ENCODE assay signal across 8 cellular contexts in genomic region chr21:36104306-36105300, GRCh38. TPM values are rescaled to one million over a fixed set of nuclear protein-coding genes. Genes with fewer than 3 reads are reported as not detected.
DNase-seq lines count a peak whose midpoint lies in the region; ATAC-seq, FAIRE-seq and TF ChIP-seq lines count a peak whose summit lies in the region.

No MANE protein-coding gene starts in this region.

- peak overlapping the region; percentile 9; the same call in 1 of the 2 replicates for H3K4me2 ChIP-seq in GM12878 (ENCODE audit: control insufficient read depth, insufficient read depth)

- SMC1A ChIA-PET in GM12878 (lab: Charles Lee; ENCODE audit: uncharacterized antibody, unreplicated experiment) = interaction anchor here (0.6 to 1.5 kb wide), 3 partner anchors 11 to 57 kb away, joined by 3 to 6 read pairs (median 3); no protein-coding TSS in a partner anchor

- H3K4me3 ChIP-seq in GM06990 (replicated peaks; ENCODE audit: low read depth, low read length) (no peak overlapping the region), GM12878 (no peak overlapping the region)

- CTCF ChIA-PET in GM12878 (lab: Yijun Ruan, JAX) = interaction anchor here (0.7 to 2.2 kb wide), 6 partner anchors 8 to 46 kb away, joined by 3 to 11 read pairs (median 5); partner anchors contain the start of gene SETD4

- peaks cover 4% of the 10 kb centered on the region; the same call in 1 of the 2 replicates for H3K4me1 ChIP-seq in GM12878 (ENCODE audit: control insufficient read depth, insufficient read depth, low read length)

- no peak for TF ChIP-seq EP300 in GM12878 (IDR thresholded peaks at IDR 0.05; ENCODE audit: borderline replicate concordance in 1 of 2, control insufficient read depth in 1 of 2, low read depth in 2 of 2, low read length in 2 of 2)

- no peak overlapping the region for H3K9ac ChIP-seq in GM12878 (ENCODE audit: control insufficient read depth, insufficient read depth, low read length)

- in situ Hi-C loops in GM12878 (cut with MboI) = no loop called here

- H3K27me3 ChIP-seq in GM06990 (replicated peaks; ENCODE audit: control insufficient read depth, insufficient read depth, low read length) (no peaks in the 10 kb centered on the region; the same call in 1 of the 2 replicates), GM12878 (replicated peaks in 1 of 2; ENCODE audit: control insufficient read depth in 2 of 2, insufficient read depth in 2 of 2, low read length in 1 of 2) (peaks cover 0 to 5% of the 10 kb centered on the region in 2 experiments; a peak in 2 of 4 replicates)

- TF ChIP-seq CTCF in GM06990 (IDR thresholded peaks at IDR 0.05; ENCODE audit: insufficient read depth, low read length, poor library complexity, severe bottlenecking) = peak; percentile 54
- TF ChIP-seq CTCF in GM12878 (IDR thresholded peaks at IDR 0.05 in 2 of 3, conservative IDR thresholded peaks at IDR 0.05 in 1 of 3; ENCODE audit: control insufficient read depth in 2 of 3, extremely low read depth in 1 of 3, insufficient read depth in 1 of 3, low read depth in 3 of 3, low read length in 3 of 3) = peak; percentile 29 to 52 (median 46)

- 47% methylated on average over 25 of the region's 29 CpGs for WGBS in GM12878 (ENCODE audit: insufficient coverage, insufficient replicate concordance, low lambda C conversion rate, missing lambda C conversion rate)

- peaks cover 4% of the 10 kb centered on the region for H3K36me3 Mint-ChIP-seq in T-helper 17 cell (ENCODE audit: low read depth)

- H3K27me3 Mint-ChIP-seq in T-helper 17 cell = peaks cover 60% of the 10 kb centered on the region

- H3K27ac ChIP-seq in GM12878 (ENCODE audit: control insufficient read depth, insufficient read depth) = no peak overlapping the region

- BruUV-seq in GM12878 (replicated peaks; lab: Mats Ljungman, UMichigan) = no TSS peak

- H3K27ac Mint-ChIP-seq in T-helper 17 cell = no peak overlapping the region

- DNase-seq in GM06990 (ENCODE audit: extremely low read depth, insufficient read length) = no peak
- DNase-seq in T-helper 17 cell = peak in 1 of 3 donors; percentile 27
- no peak for DNase-seq in GM12878 (ENCODE audit: low read depth, low spot score)
- peak; percentile 40 for DNase-seq in iPS-NIHi7 (ENCODE audit: extremely low spot score)
- peak; percentile 73 for DNase-seq in stimulated activated CD4-positive, alpha-beta T cell treated with anti-CD3 and anti-CD28 coated beads, Interleukin-15, amount 100 ng/mL, for 24 hours
- no peak for DNase-seq in NCI-H2227 treated with DMSO at 0.1 percent for 48 hours (lab: John Stamatoyannopoulos, UW)
- DNase-seq in GDM1 (lab: John Stamatoyannopoulos, UW) = no peak

- RAD21 ChIA-PET in GM12878 (lab: Charles Lee; ENCODE audit: unreplicated experiment) = interaction anchor here (1.0 kb wide), 1 partner anchor 44 kb away, joined by 3 read pairs; the partner anchor contains the start of gene SETD4

- no peak overlapping the region for H3K4me3 Mint-ChIP-seq in T-helper 17 cell

- POLR2A ChIA-PET in GM12878 (lab: Charles Lee) = no interaction called here

- no peak overlapping the region for H2AFZ ChIP-seq in GM12878 (ENCODE audit: control insufficient read depth, low read depth, low read length)

- no peak for TF ChIP-seq POLR2A in GM12878 (IDR thresholded peaks at IDR 0.05; ENCODE audit: low read depth, low read length)

- H3K36me3 ChIP-seq in GM06990 (ENCODE audit: control insufficient read depth, insufficient read depth, low read length) (no peaks in the 10 kb centered on the region), GM12878 (ENCODE audit: control insufficient read depth in 2 of 2, insufficient read depth in 2 of 2, low read length in 1 of 2) (no peaks in the 10 kb centered on the region)

- peak; percentile 63 for TF ChIP-seq RAD21 in GM12878 (IDR thresholded peaks at IDR 0.05; ENCODE audit: insufficient read depth, low read depth, low read length)

- H3K9me3 ChIP-seq in T-helper 17 cell (ENCODE audit: control insufficient read depth, low read length, poor library complexity, severe bottlenecking) (no peaks in the 10 kb centered on the region), GM12878 (replicated peaks; ENCODE audit: control insufficient read depth, insufficient read depth, low read length) (no peaks in the 10 kb centered on the region)

- peak; percentile 50 for ATAC-seq in T-helper 17 cell
- ATAC-seq in GM12878 = peak; percentile 61
- no peak for ATAC-seq in HG03432 (IDR thresholded peaks at IDR 0.05; ENCODE audit: unreplicated experiment)

- FAIRE-seq in GM12878 (lab: Jason Lieb, UNC) = no peak

- H3K4me1 Mint-ChIP-seq in T-helper 17 cell = peaks cover 8% of the 10 kb centered on the region

- no peaks in the 10 kb centered on the region for H4K20me1 ChIP-seq in GM12878 (ENCODE audit: control insufficient read depth, insufficient read depth)

- intact Hi-C loops in GM12878 (cut with micrococcal nuclease; ENCODE audit: unreplicated experiment) = no loop called here

- no peaks in the 10 kb centered on the region for H3K79me2 ChIP-seq in GM12878 (ENCODE audit: control insufficient read depth, insufficient read depth, low read length)

RNA-seq across cellular contexts. Expression of gene CBR3, which starts 30.3 kb away (rescaled TPM):
- total RNA-seq in T-helper 17 cell = 1 to 10 TPM; 2.2 to 3.1 TPM
- 0.35 and 0.61 TPM in 2 replicates for total RNA-seq in GM12878 (2013; cell fraction: nucleolus; rRNA removed)
- 8.9 and 9.1 TPM in 2 replicates for total RNA-seq in GM12878 (2014; rRNA removed)
- 9.2 and 10.5 TPM in 2 replicates for total RNA-seq in GM12878 (2014; rRNA removed; fragmentation: Illumina TruSeq; extraction: Trizol)
- 14.1 and 15.2 TPM in 2 replicates for total RNA-seq in GM12878 (2021)
- polyA plus RNA-seq in GM12878 (2011; ENCODE audit: low read depth) = 0.93 TPM
- 0.48 and 0.72 TPM in 2 replicates for polyA plus RNA-seq in GM12878 (2011; rRNA removed)
- 0.46 and 0.57 TPM in 2 replicates for polyA plus RNA-seq in GM12878 (2011; cell fraction: cytosol; rRNA removed)
- 0.19 and 0.28 TPM in 2 replicates for polyA plus RNA-seq in GM12878 (2011; cell fraction: nucleus; rRNA removed)
- 0.60 and 0.80 TPM in 2 replicates for polyA plus RNA-seq in GM12878 (2012)
- polyA plus RNA-seq in GM12878 (2014; fragmentation: Illumina TruSeq; extraction: Trizol) = 6.6 and 7.5 TPM in 2 replicates
- 10 to 100 TPM in 1 of 2 experiments, 1 to 10 TPM in 1; 4.4 to 11.9 TPM for polyA plus RNA-seq in GM12878 (2014; fragmentation: Nextera tagmentation; extraction: Ambion mirVana)
- polyA plus RNA-seq in GM12878 (2014; rRNA removed) = 13.7 and 17.2 TPM in 2 replicates
- 10 to 100 TPM; 16.2 to 16.4 TPM for polyA plus RNA-seq in GM12878 (2016; fragmentation: Nextera tagmentation; extraction: Ambion mirVana)
- polyA minus RNA-seq in GM12878 (2011; rRNA and poly(A)+ RNA removed) = 0.22 and 0.46 TPM in 2 replicates
- polyA minus RNA-seq in GM12878 (2011; cell fraction: cytosol; rRNA and poly(A)+ RNA removed) = not detected in 2 replicates
- 0.36 TPM in 1 of 2 replicates, not detected in the other for polyA minus RNA-seq in GM12878 (2011; cell fraction: nucleus; rRNA and poly(A)+ RNA removed)

RNA-seq across cellular contexts. Expression of gene CBR1, which starts 34.8 kb away (rescaled TPM):
- 1 to 10 TPM; 4.2 to 6.3 TPM for total RNA-seq in T-helper 17 cell
- 5.4 and 10.0 TPM in 2 replicates for total RNA-seq in GM12878 (2013; cell fraction: nucleolus; rRNA removed)
- total RNA-seq in GM12878 (2014; rRNA removed) = 103 and 116 TPM in 2 replicates
- 46.8 and 47.6 TPM in 2 replicates for total RNA-seq in GM12878 (2014; rRNA removed; fragmentation: Illumina TruSeq; extraction: Trizol)
- 66.6 and 68.0 TPM in 2 replicates for total RNA-seq in GM12878 (2021)
- 16.0 TPM for polyA plus RNA-seq in GM12878 (2011; ENCODE audit: low read depth)
- 18.5 and 21.5 TPM in 2 replicates for polyA plus RNA-seq in GM12878 (2011; rRNA removed)
- 38.3 and 60.3 TPM in 2 replicates for polyA plus RNA-seq in GM12878 (2011; cell fraction: cytosol; rRNA removed)
- polyA plus RNA-seq in GM12878 (2011; cell fraction: nucleus; rRNA removed) = 24.5 and 34.7 TPM in 2 replicates
- 22.8 and 25.9 TPM in 2 replicates for polyA plus RNA-seq in GM12878 (2012)
- polyA plus RNA-seq in GM12878 (2014; fragmentation: Illumina TruSeq; extraction: Trizol) = 26.9 and 37.3 TPM in 2 replicates
- polyA plus RNA-seq in GM12878 (2014; fragmentation: Nextera tagmentation; extraction: Ambion mirVana) = 10 to 100 TPM; 16.9 to 42.2 TPM
- polyA plus RNA-seq in GM12878 (2014; rRNA removed) = 138 and 139 TPM in 2 replicates
- 100 to 1,000 TPM; 119 to 126 TPM for polyA plus RNA-seq in GM12878 (2016; fragmentation: Nextera tagmentation; extraction: Ambion mirVana)
- polyA minus RNA-seq in GM12878 (2011; rRNA and poly(A)+ RNA removed) = 8.2 and 14.3 TPM in 2 replicates
- polyA minus RNA-seq in GM12878 (2011; cell fraction: cytosol; rRNA and poly(A)+ RNA removed) = 5.7 and 9.9 TPM in 2 replicates
- 10.4 and 16.0 TPM in 2 replicates for polyA minus RNA-seq in GM12878 (2011; cell fraction: nucleus; rRNA and poly(A)+ RNA removed)

RNA-seq across cellular contexts. Expression of gene SETD4, which starts 44.3 kb away (rescaled TPM):
- total RNA-seq in T-helper 17 cell = 10 to 100 TPM; 16.5 to 19.1 TPM
- total RNA-seq in GM12878 (2013; cell fraction: nucleolus; rRNA removed) = 64.4 and 79.2 TPM in 2 replicates
- 10.3 and 10.4 TPM in 2 replicates for total RNA-seq in GM12878 (2014; rRNA removed)
- total RNA-seq in GM12878 (2014; rRNA removed; fragmentation: Illumina TruSeq; extraction: Trizol) = 14.6 and 15.0 TPM in 2 replicates
- 15.6 and 18.8 TPM in 2 replicates for total RNA-seq in GM12878 (2021)
- polyA plus RNA-seq in GM12878 (2011; ENCODE audit: low read depth) = 7.3 TPM
- polyA plus RNA-seq in GM12878 (2011; rRNA removed) = 21.6 and 23.3 TPM in 2 replicates
- polyA plus RNA-seq in GM12878 (2011; cell fraction: cytosol; rRNA removed) = 16.9 and 17.7 TPM in 2 replicates
- 39.9 and 45.9 TPM in 2 replicates for polyA plus RNA-seq in GM12878 (2011; cell fraction: nucleus; rRNA removed)
- polyA plus RNA-seq in GM12878 (2012) = 8.0 and 8.2 TPM in 2 replicates
- 18.3 and 21.6 TPM in 2 replicates for polyA plus RNA-seq in GM12878 (2014; fragmentation: Illumina TruSeq; extraction: Trizol)
- 10 to 100 TPM; 26.2 to 37.0 TPM for polyA plus RNA-seq in GM12878 (2014; fragmentation: Nextera tagmentation; extraction: Ambion mirVana)
- polyA plus RNA-seq in GM12878 (2014; rRNA removed) = 17.6 TPM in 2 replicates
- 10 to 100 TPM; 18.0 to 22.6 TPM for polyA plus RNA-seq in GM12878 (2016; fragmentation: Nextera tagmentation; extraction: Ambion mirVana)
- polyA minus RNA-seq in GM12878 (2011; rRNA and poly(A)+ RNA removed) = 17.3 and 26.0 TPM in 2 replicates
- 9.6 and 12.6 TPM in 2 replicates for polyA minus RNA-seq in GM12878 (2011; cell fraction: cytosol; rRNA and poly(A)+ RNA removed)
- 15.8 and 25.6 TPM in 2 replicates for polyA minus RNA-seq in GM12878 (2011; cell fraction: nucleus; rRNA and poly(A)+ RNA removed)

RNA-seq across cellular contexts. Expression of gene DOP1B, which starts 52.0 kb away (rescaled TPM):
- total RNA-seq in T-helper 17 cell = 10 to 100 TPM; 25.3 to 35.0 TPM
- total RNA-seq in GM12878 (2013; cell fraction: nucleolus; rRNA removed) = 32.4 and 33.1 TPM in 2 replicates
- total RNA-seq in GM12878 (2014; rRNA removed) = 3.5 and 4.0 TPM in 2 replicates
- total RNA-seq in GM12878 (2014; rRNA removed; fragmentation: Illumina TruSeq; extraction: Trizol) = 3.8 and 4.3 TPM in 2 replicates
- total RNA-seq in GM12878 (2021) = 11.0 and 12.2 TPM in 2 replicates
- polyA plus RNA-seq in GM12878 (2011; ENCODE audit: low read depth) = 1.2 TPM
- polyA plus RNA-seq in GM12878 (2011; rRNA removed) = 1.2 and 1.6 TPM in 2 replicates
- 1.3 and 1.7 TPM in 2 replicates for polyA plus RNA-seq in GM12878 (2011; cell fraction: cytosol; rRNA removed)
- 2.2 and 2.5 TPM in 2 replicates for polyA plus RNA-seq in GM12878 (2011; cell fraction: nucleus; rRNA removed)
- 1.2 and 1.5 TPM in 2 replicates for polyA plus RNA-seq in GM12878 (2012)
- polyA plus RNA-seq in GM12878 (2014; fragmentation: Illumina TruSeq; extraction: Trizol) = 6.0 and 6.6 TPM in 2 replicates
- 1 to 10 TPM; 1.2 to 1.3 TPM for polyA plus RNA-seq in GM12878 (2014; fragmentation: Nextera tagmentation; extraction: Ambion mirVana)
- 4.7 and 4.8 TPM in 2 replicates for polyA plus RNA-seq in GM12878 (2014; rRNA removed)
- polyA plus RNA-seq in GM12878 (2016; fragmentation: Nextera tagmentation; extraction: Ambion mirVana) = 1 to 10 TPM; 5.6 to 6.3 TPM
- polyA minus RNA-seq in GM12878 (2011; rRNA and poly(A)+ RNA removed) = 2.6 and 2.9 TPM in 2 replicates
- 0.80 and 1.5 TPM in 2 replicates for polyA minus RNA-seq in GM12878 (2011; cell fraction: cytosol; rRNA and poly(A)+ RNA removed)
- 2.9 and 4.5 TPM in 2 replicates for polyA minus RNA-seq in GM12878 (2011; cell fraction: nucleus; rRNA and poly(A)+ RNA removed)

Comparison
In these comparisons a context has a peak if more than half of its experiments do, and no peak if none do; other contexts are left out.
1. DNase-seq: peak in iPS-NIHi7 (single experiment) and stimulated activated CD4-positive, alpha-beta T cell treated with anti-CD3 and anti-CD28 coated beads, Interleukin-15, amount 100 ng/mL, for 24 hours (single experiment); none in GM06990 (single experiment), GM12878 (single experiment), NCI-H2227 treated with DMSO at 0.1 percent for 48 hours (single experiment) and GDM1 (single experiment).